In the genomic region with DNA sequence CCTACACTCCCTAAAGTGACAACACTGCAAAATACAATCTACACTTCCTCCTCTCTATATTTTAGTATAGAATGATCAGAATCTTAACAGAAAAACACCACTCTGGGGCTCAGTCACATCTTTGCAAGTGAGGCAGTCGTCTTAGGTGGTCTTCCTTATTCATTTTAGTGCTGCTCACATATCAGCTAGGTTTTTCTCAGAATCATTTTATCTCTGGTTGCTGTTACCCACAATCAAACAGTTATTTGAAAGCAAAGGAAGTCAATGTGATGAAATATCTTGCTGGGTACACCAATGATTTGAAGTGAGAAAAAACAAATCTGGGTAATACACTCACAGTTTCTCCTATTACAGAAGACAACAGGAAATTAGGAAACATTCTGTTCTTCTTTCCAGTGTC, we compare ENCODE assay signal across 19 cellular contexts.
DNase-seq lines count a peak whose midpoint lies in the region; ATAC-seq and TF ChIP-seq lines count a peak whose summit lies in the region.
"Had no signal": no experiment of that assay in that cellular context is flagged by ENCODE, and none has a peak within 500 bp of the region (broad histone marks: within the 10 kb centered on the region; RNA-seq: fewer than 3 reads in every experiment).

No MANE protein-coding gene starts in this region.

- H3K4me1 Mint-ChIP-seq in activated naive CD4-positive, alpha-beta T cell treated with anti-CD3 and anti-CD28 coated beads, Interleukin-2, amount 10 ng/mL, durations not matched to agents 7 days and 5 days = peaks cover 24% of the 10 kb centered on the region
- H3K4me1 Mint-ChIP-seq in activated naive CD4-positive, alpha-beta T cell treated with anti-CD3 and anti-CD28 coated beads for 36 hours (ENCODE audit: low read depth) = peaks cover 38% of the 10 kb centered on the region
- H3K4me1 Mint-ChIP-seq in CD8-positive, alpha-beta T cell (ENCODE audit: low read depth) = peaks cover 38% of the 10 kb centered on the region
- H3K4me1 Mint-ChIP-seq in activated naive CD8-positive, alpha-beta T cell treated with anti-CD3 and anti-CD28 coated beads for 36 hours = peaks cover 31% of the 10 kb centered on the region
- H3K4me1 Mint-ChIP-seq in neural progenitor cell = peaks cover 3% of the 10 kb centered on the region

- peak overlapping the region; percentile 43 for H2AFZ ChIP-seq in neural progenitor cell (replicated peaks)

- no peak overlapping the region for H3K4me3 Mint-ChIP-seq in activated naive CD4-positive, alpha-beta T cell treated with anti-CD3 and anti-CD28 coated beads, Interleukin-2, amount 10 ng/mL, durations not matched to agents 7 days and 5 days
- H3K4me3 Mint-ChIP-seq in activated naive CD4-positive, alpha-beta T cell treated with anti-CD3 and anti-CD28 coated beads for 36 hours = no peak overlapping the region
- H3K4me3 Mint-ChIP-seq in CD8-positive, alpha-beta T cell = peak overlapping the region; percentile 24
- H3K4me3 Mint-ChIP-seq in activated naive CD8-positive, alpha-beta T cell treated with anti-CD3 and anti-CD28 coated beads for 36 hours = no peak overlapping the region
- H3K4me3 Mint-ChIP-seq in neural progenitor cell = no peak overlapping the region

- peak overlapping the region; percentile 25 for H3K27ac Mint-ChIP-seq in activated naive CD4-positive, alpha-beta T cell treated with anti-CD3 and anti-CD28 coated beads, Interleukin-2, amount 10 ng/mL, durations not matched to agents 7 days and 5 days
- H3K27ac Mint-ChIP-seq in activated naive CD4-positive, alpha-beta T cell treated with anti-CD3 and anti-CD28 coated beads for 36 hours = no peak overlapping the region
- H3K27ac Mint-ChIP-seq in CD8-positive, alpha-beta T cell = peak overlapping the region; percentile 85
- peak overlapping the region; percentile 55 for H3K27ac Mint-ChIP-seq in activated naive CD8-positive, alpha-beta T cell treated with anti-CD3 and anti-CD28 coated beads for 36 hours
- no peak overlapping the region for H3K27ac Mint-ChIP-seq in neural progenitor cell

- no peaks in the 10 kb centered on the region for H3K27me3 ChIP-seq in CD8-positive, alpha-beta T cell (ENCODE audit: insufficient read depth, low read length)
- H3K27me3 ChIP-seq in neural progenitor cell = no peaks in the 10 kb centered on the region

- no peaks in the 10 kb centered on the region for H3K36me3 Mint-ChIP-seq in activated naive CD4-positive, alpha-beta T cell treated with anti-CD3 and anti-CD28 coated beads, Interleukin-2, amount 10 ng/mL, durations not matched to agents 7 days and 5 days
- H3K36me3 Mint-ChIP-seq in activated naive CD4-positive, alpha-beta T cell treated with anti-CD3 and anti-CD28 coated beads for 36 hours (ENCODE audit: low read depth) = no peaks in the 10 kb centered on the region
- H3K36me3 Mint-ChIP-seq in CD8-positive, alpha-beta T cell = no peaks in the 10 kb centered on the region
- no peaks in the 10 kb centered on the region for H3K36me3 Mint-ChIP-seq in activated naive CD8-positive, alpha-beta T cell treated with anti-CD3 and anti-CD28 coated beads for 36 hours
- H3K36me3 Mint-ChIP-seq in neural progenitor cell = no peaks in the 10 kb centered on the region

- CTCF ChIA-PET in activated naive CD4-positive, alpha-beta T cell treated with anti-CD3 and anti-CD28 coated beads, Interleukin-2, amount 10 ng/mL, durations not matched to agents 7 days and 5 days (lab: Charles Lee) = interaction anchor here (0.5 to 1.7 kb wide), 2 partner anchors 16 to 19 kb away, joined by 3 to 4 read pairs; no protein-coding TSS in a partner anchor
- CTCF ChIA-PET in activated naive CD4-positive, alpha-beta T cell treated with anti-CD3 and anti-CD28 coated beads for 36 hours (lab: Charles Lee) = no interaction called here
- CTCF ChIA-PET in CD8-positive, alpha-beta T cell (lab: Charles Lee) = no interaction called here

- no peaks in the 10 kb centered on the region for H3K9me3 ChIP-seq in CD8-positive, alpha-beta T cell (ENCODE audit: low read length)
- H3K9me3 ChIP-seq in neural progenitor cell (ENCODE audit: low read depth) = no peaks in the 10 kb centered on the region
- H3K9me3 ChIP-seq: A549 had no signal

- no peaks in the 10 kb centered on the region for H3K36me3 ChIP-seq in CD8-positive, alpha-beta T cell (ENCODE audit: insufficient read depth, low read length)
- no peaks in the 10 kb centered on the region for H3K36me3 ChIP-seq in neural progenitor cell

- no peak overlapping the region for H3K4me2 ChIP-seq in neural progenitor cell
- H3K4me2 ChIP-seq: A549, KMS-11 had no signal

- no peaks in the 10 kb centered on the region for H3K79me2 ChIP-seq in neural progenitor cell (ENCODE audit: low read depth)

- H3K27me3 Mint-ChIP-seq in activated naive CD4-positive, alpha-beta T cell treated with anti-CD3 and anti-CD28 coated beads, Interleukin-2, amount 10 ng/mL, durations not matched to agents 7 days and 5 days = no peaks in the 10 kb centered on the region
- no peaks in the 10 kb centered on the region for H3K27me3 Mint-ChIP-seq in activated naive CD4-positive, alpha-beta T cell treated with anti-CD3 and anti-CD28 coated beads for 36 hours (ENCODE audit: low read depth)
- H3K27me3 Mint-ChIP-seq in CD8-positive, alpha-beta T cell (ENCODE audit: low read depth) = no peaks in the 10 kb centered on the region
- H3K27me3 Mint-ChIP-seq in activated naive CD8-positive, alpha-beta T cell treated with anti-CD3 and anti-CD28 coated beads for 36 hours = no peaks in the 10 kb centered on the region
- H3K27me3 Mint-ChIP-seq in neural progenitor cell (ENCODE audit: insufficient read depth, low read depth) = no peaks in the 10 kb centered on the region

- POLR2A ChIA-PET in CD8-positive, alpha-beta T cell (lab: Charles Lee) = no interaction called here

- H3K9ac ChIP-seq in neural progenitor cell = no peak overlapping the region
- H3K9ac ChIP-seq: KMS-11 had no signal

- peak overlapping the region; percentile 5 for H3K27ac ChIP-seq in CD8-positive, alpha-beta T cell (ENCODE audit: low read depth, low read length)
- no peak overlapping the region for H3K27ac ChIP-seq in neural progenitor cell
- H3K27ac ChIP-seq: A549, KMS-11 had no signal

- H3K4me3 ChIP-seq in CD8-positive, alpha-beta T cell (ENCODE audit: low read depth, low read length) = no peak overlapping the region
- no peak overlapping the region for H3K4me3 ChIP-seq in neural progenitor cell
- H3K4me3 ChIP-seq: A549 had no signal

- H3K9me3 Mint-ChIP-seq in activated naive CD4-positive, alpha-beta T cell treated with anti-CD3 and anti-CD28 coated beads, Interleukin-2, amount 10 ng/mL, durations not matched to agents 7 days and 5 days = no peaks in the 10 kb centered on the region
- H3K9me3 Mint-ChIP-seq in activated naive CD4-positive, alpha-beta T cell treated with anti-CD3 and anti-CD28 coated beads for 36 hours = no peaks in the 10 kb centered on the region
- no peaks in the 10 kb centered on the region for H3K9me3 Mint-ChIP-seq in CD8-positive, alpha-beta T cell
- H3K9me3 Mint-ChIP-seq in activated naive CD8-positive, alpha-beta T cell treated with anti-CD3 and anti-CD28 coated beads for 36 hours = no peaks in the 10 kb centered on the region
- no peaks in the 10 kb centered on the region for H3K9me3 Mint-ChIP-seq in neural progenitor cell

- no peak for DNase-seq in activated naive CD4-positive, alpha-beta T cell treated with anti-CD3 and anti-CD28 coated beads, Interleukin-2, amount 10 ng/mL, durations not matched to agents 7 days and 5 days
- DNase-seq in activated naive CD4-positive, alpha-beta T cell treated with anti-CD3 and anti-CD28 coated beads for 36 hours = no peak
- no peak for DNase-seq in CD8-positive, alpha-beta T cell
- no peak for DNase-seq in activated naive CD8-positive, alpha-beta T cell treated with anti-CD3 and anti-CD28 coated beads for 36 hours
- DNase-seq in neural progenitor cell (ENCODE audit: low spot score) = no peak
- DNase-seq in NCI-H345 treated with DMSO at 0.1 percent for 48 hours (lab: John Stamatoyannopoulos, UW; ENCODE audit: unreplicated experiment) = no peak
- no peak for DNase-seq in GM19238 (ENCODE audit: insufficient read length, low spot score)
- DNase-seq: EL, GF-D8, IMR-90, NCI-H1092 treated with DMSO at 0.1 percent for 48 hours, NCI-H2029 treated with DMSO at 0.1 percent for 48 hours, NCI-H226, NCI-H524, NCI-H82 had no signal

- peaks cover 31% of the 10 kb centered on the region for H3K4me1 ChIP-seq in CD8-positive, alpha-beta T cell (ENCODE audit: insufficient read depth, low read length)
- no peaks in the 10 kb centered on the region for H3K4me1 ChIP-seq in neural progenitor cell
- H3K4me1 ChIP-seq: A549 had no signal

- intact Hi-C loops in activated naive CD4-positive, alpha-beta T cell treated with anti-CD3 and anti-CD28 coated beads for 36 hours (cut with micrococcal nuclease) = no loop called here
- intact Hi-C loops in CD8-positive, alpha-beta T cell (cut with DNase I, micrococcal nuclease) = no loop called here

- no peaks in the 10 kb centered on the region for H4K20me1 ChIP-seq in neural progenitor cell (ENCODE audit: low read depth)

- TF ChIP-seq CTCF in CD8-positive, alpha-beta T cell (IDR thresholded peaks at IDR 0.05) = no peak
- TF ChIP-seq CTCF in neural progenitor cell (IDR thresholded peaks at IDR 0.05) = no peak

- no peaks in the 10 kb centered on the region for H3F3A ChIP-seq in neural progenitor cell (ENCODE audit: low read depth)

- ATAC-seq in CD8-positive, alpha-beta T cell = peak; percentile 34
- no peak for ATAC-seq in GM18868 (IDR thresholded peaks at IDR 0.05; ENCODE audit: unreplicated experiment)
- ATAC-seq: A549, Right ventricle myocardium inferior had no signal

Comparison
In these comparisons a context has a peak if more than half of its experiments do, and no peak if none do; other contexts are left out.
1. H3K27ac Mint-ChIP-seq: peak in activated naive CD4-positive, alpha-beta T cell treated with anti-CD3 and anti-CD28 coated beads, Interleukin-2, amount 10 ng/mL, durations not matched to agents 7 days and 5 days (single experiment), CD8-positive, alpha-beta T cell (single experiment) and activated naive CD8-positive, alpha-beta T cell treated with anti-CD3 and anti-CD28 coated beads for 36 hours (single experiment); none in activated naive CD4-positive, alpha-beta T cell treated with anti-CD3 and anti-CD28 coated beads for 36 hours (single experiment) and neural progenitor cell (single experiment).